Comparison of ENCODE assay signal across 8 cellular contexts in genomic region chr12:93380480-93381121, GRCh38. TPM values are rescaled to one million over a fixed set of nuclear protein-coding genes. Genes with fewer than 3 reads are reported as not detected.
DNase-seq lines count a peak whose midpoint lies in the region; TF ChIP-seq lines count a peak whose summit lies in the region.

No MANE protein-coding gene starts in this region.

- no peaks in the 10 kb centered on the region for H3K9me3 ChIP-seq in liver (ENCODE audit: control insufficient read depth in 4 of 4, low read length in 3 of 4)

- no peaks in the 10 kb centered on the region for H3K27me3 ChIP-seq in GM06990 (replicated peaks; ENCODE audit: control insufficient read depth, insufficient read depth, low read length)
- H3K27me3 ChIP-seq in liver (ENCODE audit: control insufficient read depth in 4 of 4, insufficient read depth in 4 of 4, low read length in 3 of 4), result no peaks in the 10 kb centered on the region

- H3K36me3 ChIP-seq in GM06990 (ENCODE audit: control insufficient read depth, insufficient read depth, low read length) (peaks cover 2% of the 10 kb centered on the region; the same call in 1 of the 2 replicates), liver (ENCODE audit: control insufficient read depth in 4 of 4, insufficient read depth in 3 of 4, low read depth in 1 of 4, low read length in 3 of 4) (no peaks in the 10 kb centered on the region)

- peak; percentile 67 to 69 for TF ChIP-seq RAD21 in liver (IDR thresholded peaks at IDR 0.05)

- peaks cover 3 to 36% (median 27%) of the 10 kb centered on the region in 4 donors for H3K4me1 ChIP-seq in liver (ENCODE audit: control insufficient read depth in 4 of 4, insufficient read depth in 4 of 4, low read length in 3 of 4)

- peak; percentile 22 for TF ChIP-seq CTCF in GM06990 (IDR thresholded peaks at IDR 0.05; ENCODE audit: insufficient read depth, low read length, poor library complexity, severe bottlenecking)
- TF ChIP-seq CTCF in liver (IDR thresholded peaks at IDR 0.05; ENCODE audit: low read depth, low read length, missing input control), result no peak

- 27% methylated on average over 2 of the region's 2 CpGs for WGBS in liver

- DNase-seq in GM06990 (ENCODE audit: extremely low read depth, insufficient read length) (no peak), NAMALWA (ENCODE audit: low spot score) (peak; percentile 56), occipital lobe (lab: John Stamatoyannopoulos, UW) (no peak), NK-92 (lab: John Stamatoyannopoulos, UW; ENCODE audit: unreplicated experiment) (no peak), foreskin melanocyte (no peak)
- DNase-seq in stimulated activated CD4-positive, alpha-beta T cell treated with anti-CD3 and anti-CD28 coated beads, Interleukin-2, amount 100 ng/mL, for 48 hours, result no peak

- H3K4me3 ChIP-seq in GM06990 (replicated peaks; ENCODE audit: low read depth, low read length), result peak overlapping the region; percentile 71
- peak overlapping the region in 2 of 3 donors; percentile 78 to 97 for H3K4me3 ChIP-seq in liver (ENCODE audit: low read depth in 1 of 3, low read length in 3 of 3)

- peak overlapping the region in 1 of 2 donors; percentile 99 for H3K9ac ChIP-seq in liver (ENCODE audit: low read depth in 1 of 2, low read length in 2 of 2)

- H3K27ac ChIP-seq in angular gyrus (ENCODE audit: low read depth, low read length), result peak overlapping the region; percentile 20
- H3K27ac ChIP-seq in liver (ENCODE audit: low read depth in 1 of 2, low read length in 2 of 2), result peak overlapping the region; percentile 39 to 98

TF ChIP-seq in liver, 16 proteins besides CTCF, POLR2A, EP300 and RAD21:
- TF ChIP-seq RXRA (IDR thresholded peaks at IDR 0.05), result no peak
- TF ChIP-seq, protein P1, sequence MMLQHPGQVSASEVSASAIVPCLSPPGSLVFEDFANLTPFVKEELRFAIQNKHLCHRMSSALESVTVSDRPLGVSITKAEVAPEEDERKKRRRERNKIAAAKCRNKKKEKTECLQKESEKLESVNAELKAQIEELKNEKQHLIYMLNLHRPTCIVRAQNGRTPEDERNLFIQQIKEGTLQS (IDR thresholded peaks at IDR 0.05), result no peak
- no peak for TF ChIP-seq HNF4G (IDR thresholded peaks at IDR 0.05)
- no peak for TF ChIP-seq TAF1 (conservative IDR thresholded peaks at IDR 0.05)
- TF ChIP-seq HNF4A (conservative IDR thresholded peaks at IDR 0.05), result peak in 1 of 2 donors; percentile 26
- TF ChIP-seq EGR1 (IDR thresholded peaks at IDR 0.05; ENCODE audit: low read depth in 2 of 2), result no peak
- TF ChIP-seq FOXA1 (IDR thresholded peaks at IDR 0.05), result no peak
- no peak for TF ChIP-seq NR2F2 (IDR thresholded peaks at IDR 0.05)
- no peak for TF ChIP-seq MAX (IDR thresholded peaks at IDR 0.05)
TF ChIP-seq in liver: peak in this region for 1.

RNA-seq across cellular contexts. Expression of gene NUDT4, which starts 2.9 kb away (rescaled TPM):
- total RNA-seq in liver (100 to 1,000 TPM in 1 of 2 donors, 10 to 100 TPM in 1; 13.9 to 141 TPM), occipital lobe (151 TPM)
- polyA plus RNA-seq in liver, result 1 to 10 TPM; 8.9 to 9.9 TPM
